20 cellular contexts compared by ENCODE assay signal in genomic region chr20:63169731-63170130, GRCh38. TPM values are rescaled to one million over a fixed set of nuclear protein-coding genes. Genes with fewer than 3 reads are reported as not detected.
DNase-seq lines count a peak whose midpoint lies in the region; ATAC-seq, FAIRE-seq and TF ChIP-seq lines count a peak whose summit lies in the region.
"Had no signal": no experiment of that assay in that cellular context is flagged by ENCODE, and none has a peak within 500 bp of the region (broad histone marks: within the 10 kb centered on the region; RNA-seq: fewer than 3 reads in every experiment).

No MANE protein-coding gene starts in this region.

- peaks cover 7% of the 10 kb centered on the region for H3K4me1 Mint-ChIP-seq in GM23338
- H3K4me1 Mint-ChIP-seq in osteocyte (ENCODE audit: unreplicated experiment), result no peaks in the 10 kb centered on the region
- H3K4me1 Mint-ChIP-seq in mesothelial cell of epicardium, result no peaks in the 10 kb centered on the region
- H3K4me1 Mint-ChIP-seq: CD14-positive monocyte; CD4-positive, alpha-beta memory T cell had no signal

- H2AK5ac ChIP-seq in neuronal stem cell (ENCODE audit: low read depth, low read length), result peak overlapping the region; percentile 77

- peaks cover 3% of the 10 kb centered on the region for H3K79me1 ChIP-seq in neuronal stem cell (ENCODE audit: low read depth, low read length)

- H3K27ac ChIP-seq in GM23338 (ENCODE audit: low read depth), result no peak overlapping the region
- no peak overlapping the region for H3K27ac ChIP-seq in RWPE2 (ENCODE audit: poor library complexity, severe bottlenecking)
- H3K27ac ChIP-seq in kidney (ENCODE audit: low read depth in 2 of 2, low read length in 2 of 2), result no peak overlapping the region
- H3K27ac ChIP-seq in neuronal stem cell (replicated peaks; ENCODE audit: low read length), result no peak overlapping the region

- no peak for ATAC-seq in GM23338
- 0 out of 3 replicates have a peak, but pooled peaks have one; percentile 9 for ATAC-seq in RWPE2 (ENCODE audit: low read depth)
- ATAC-seq: HCT116 had no signal

- H2BK12ac ChIP-seq in neuronal stem cell (ENCODE audit: low read length), result peak overlapping the region; percentile 8

- no peak overlapping the region for H2AFZ ChIP-seq in GM23338
- no peak overlapping the region for H2AFZ ChIP-seq in neuronal stem cell (ENCODE audit: low read length)

- no peaks in the 10 kb centered on the region for H3K9me2 ChIP-seq in GM23338 (ENCODE audit: insufficient read depth)

- peak overlapping the region; percentile 10; the same call in 1 of the 2 replicates for H3K27ac Mint-ChIP-seq in GM23338
- no peak overlapping the region for H3K27ac Mint-ChIP-seq in osteocyte (ENCODE audit: unreplicated experiment)
- no peak overlapping the region for H3K27ac Mint-ChIP-seq in mesothelial cell of epicardium

- no peak overlapping the region for H3K4ac ChIP-seq in neuronal stem cell (ENCODE audit: low read length)

- no peaks in the 10 kb centered on the region for H3K79me2 ChIP-seq in GM23338 (replicated peaks; ENCODE audit: insufficient read depth)

- peaks cover 11% of the 10 kb centered on the region for H3K4me1 ChIP-seq in GM23338 (ENCODE audit: insufficient read depth)
- H3K4me1 ChIP-seq in RWPE2 (ENCODE audit: insufficient read depth, poor library complexity, severe bottlenecking), result no peaks in the 10 kb centered on the region
- H3K4me1 ChIP-seq in kidney (ENCODE audit: control insufficient read depth in 1 of 2, insufficient read depth in 1 of 2, low read depth in 1 of 2, low read length in 2 of 2), result no peaks in the 10 kb centered on the region
- peaks cover 27 to 32% of the 10 kb centered on the region in 2 donors for H3K4me1 ChIP-seq in neuronal stem cell (ENCODE audit: control insufficient read depth in 2 of 2, insufficient read depth in 1 of 2, low read depth in 1 of 2, low read length in 2 of 2)
- H3K4me1 ChIP-seq: BE2C had no signal

- H3K9me3 ChIP-seq in RWPE2 (ENCODE audit: severe bottlenecking) (no peaks in the 10 kb centered on the region), kidney (ENCODE audit: control insufficient read depth in 1 of 2, low read length in 2 of 2) (no peaks in the 10 kb centered on the region), neuronal stem cell (replicated peaks in 1 of 2; ENCODE audit: control insufficient read depth in 2 of 2, insufficient read depth in 1 of 2, low read depth in 1 of 2, low read length in 2 of 2) (no peaks in the 10 kb centered on the region)
- H3K9me3 ChIP-seq: BE2C had no signal

- peak overlapping the region; percentile 61 for H3K18ac ChIP-seq in neuronal stem cell (ENCODE audit: low read length)

- no peak overlapping the region for H2BK120ac ChIP-seq in neuronal stem cell (ENCODE audit: low read depth, low read length)

- H3K9ac ChIP-seq in kidney (ENCODE audit: low read length in 2 of 2) (no peak overlapping the region), neuronal stem cell (ENCODE audit: low read depth, low read length, poor library complexity) (peak overlapping the region; percentile 56)

- H3K4me3 ChIP-seq in GM23338, result no peak overlapping the region
- no peak overlapping the region for H3K4me3 ChIP-seq in RWPE2 (ENCODE audit: severe bottlenecking)
- no peak overlapping the region for H3K4me3 ChIP-seq in kidney (ENCODE audit: low read length in 2 of 2)
- H3K4me3 ChIP-seq in neuronal stem cell (ENCODE audit: low read length in 2 of 2), result no peak overlapping the region

- H3K9me3 Mint-ChIP-seq in GM23338 (peaks cover 9% of the 10 kb centered on the region; the same call in 2 of the 3 replicates), osteocyte (ENCODE audit: unreplicated experiment) (no peaks in the 10 kb centered on the region), mesothelial cell of epicardium (no peaks in the 10 kb centered on the region)
- H3K9me3 Mint-ChIP-seq: CD4-positive, alpha-beta memory T cell had no signal

- H3F3A ChIP-seq in GM23338 (replicated peaks; ENCODE audit: low read depth), result peaks cover 3% of the 10 kb centered on the region; the same call in 1 of the 2 replicates

- peak overlapping the region; percentile 96 for H2BK15ac ChIP-seq in neuronal stem cell (ENCODE audit: low read length)

- no peak for FAIRE-seq in kidney (lab: Jason Lieb, UNC)
- FAIRE-seq: A204.1, GM12892, GM18507 had no signal

- H3K4me2 ChIP-seq in GM23338 (no peak overlapping the region), neuronal stem cell (ENCODE audit: insufficient read depth, low read length, poor library complexity, severe bottlenecking) (no peak overlapping the region)

- H3K27me3 ChIP-seq in GM23338 (ENCODE audit: insufficient read depth) (peaks cover 19% of the 10 kb centered on the region), RWPE2 (ENCODE audit: insufficient read depth, poor library complexity, severe bottlenecking) (peaks cover 49% of the 10 kb centered on the region), neuronal stem cell (ENCODE audit: control insufficient read depth in 3 of 3, insufficient read depth in 3 of 3, low read depth in 1 of 3, low read length in 3 of 3) (peaks cover 0 to 3% (median 0%) of the 10 kb centered on the region in 3 experiments)

- H3K36me3 ChIP-seq in GM23338 (ENCODE audit: insufficient read depth), result no peaks in the 10 kb centered on the region
- H3K36me3 ChIP-seq in RWPE2 (ENCODE audit: low read depth), result no peaks in the 10 kb centered on the region
- H3K36me3 ChIP-seq in kidney (ENCODE audit: control insufficient read depth in 1 of 2, insufficient read depth in 2 of 2, low read length in 2 of 2), result no peaks in the 10 kb centered on the region
- H3K36me3 ChIP-seq in neuronal stem cell (replicated peaks in 1 of 2; ENCODE audit: control insufficient read depth in 2 of 2, insufficient read depth in 2 of 2, low read length in 2 of 2), result peaks cover 0 to 15% of the 10 kb centered on the region in 2 donors
- H3K36me3 ChIP-seq: BE2C had no signal

- H4K20me1 ChIP-seq in GM23338 (replicated peaks; ENCODE audit: insufficient read depth), result no peaks in the 10 kb centered on the region

- H3K27me3 Mint-ChIP-seq in GM23338 (ENCODE audit: insufficient read depth, low read depth, poor library complexity) (peaks cover 35% of the 10 kb centered on the region), osteocyte (ENCODE audit: unreplicated experiment) (peaks cover 30% of the 10 kb centered on the region), mesothelial cell of epicardium (ENCODE audit: low read depth) (peaks cover 77% of the 10 kb centered on the region)

- H4K91ac ChIP-seq in neuronal stem cell (ENCODE audit: low read depth, low read length, poor library complexity), result no peak overlapping the region

- no peak overlapping the region for H4K8ac ChIP-seq in neuronal stem cell (ENCODE audit: low read depth, low read length)

- no peak overlapping the region for H3K4me3 Mint-ChIP-seq in GM23338
- H3K4me3 Mint-ChIP-seq in osteocyte (ENCODE audit: unreplicated experiment), result no peak overlapping the region
- H3K4me3 Mint-ChIP-seq in mesothelial cell of epicardium, result no peak overlapping the region
- H3K4me3 Mint-ChIP-seq: CD14-positive monocyte; CD4-positive, alpha-beta memory T cell had no signal

- DNase-seq in GM23338 (ENCODE audit: low spot score), result no peak
- peak; percentile 81 for DNase-seq in RWPE2 (ENCODE audit: low spot score)
- DNase-seq in kidney, result peak; percentile 51
- DNase-seq in neuronal stem cell (ENCODE audit: low spot score), result no peak
- DNase-seq in osteocyte (ENCODE audit: extremely low spot score, unreplicated experiment), result no peak
- DNase-seq in mesothelial cell of epicardium (ENCODE audit: low spot score in 2 of 2, unreplicated experiment in 2 of 2), result no peak
- no peak for DNase-seq in GOT3 (lab: John Stamatoyannopoulos, UW)
- DNase-seq: ACHN, BE2C, DMS153, DMS79, GDM1, H7, KG1 had no signal

- intact Hi-C loops in kidney (cut with DNase I), result loop anchor here (10.0 kb wide), 1 partner anchor 115 kb away; no protein-coding TSS in a partner anchor

- no CpG with 5 or more reads among the region's 6 CpGs for WGBS in neuronal stem cell (ENCODE audit: extremely low coverage in 2 of 2, insufficient read length in 2 of 2, insufficient replicate concordance in 1 of 2), 2 donors

- TF ChIP-seq CTCF in GM23338 (conservative IDR thresholded peaks at IDR 0.05; ENCODE audit: low read depth in 2 of 2) (no peak), RWPE2 (IDR thresholded peaks at IDR 0.05; ENCODE audit: poor library complexity, severe bottlenecking) (no peak), kidney (IDR thresholded peaks at IDR 0.05; ENCODE audit: borderline replicate concordance, extremely low read depth, insufficient read depth) (no peak), osteocyte (IDR thresholded peaks at IDR 0.05) (no peak), mesothelial cell of epicardium (IDR thresholded peaks at IDR 0.05; ENCODE audit: unreplicated experiment) (no peak)

- H3K36me3 Mint-ChIP-seq in GM23338 (ENCODE audit: low read depth) (peaks cover 4% of the 10 kb centered on the region), osteocyte (ENCODE audit: unreplicated experiment) (no peaks in the 10 kb centered on the region), mesothelial cell of epicardium (no peaks in the 10 kb centered on the region)
- H3K36me3 Mint-ChIP-seq: CD14-positive monocyte; CD4-positive, alpha-beta memory T cell had no signal

- no peak overlapping the region for H3K23ac ChIP-seq in neuronal stem cell (ENCODE audit: low read depth, low read length, poor library complexity)

- peak overlapping the region; percentile 61 for H2BK5ac ChIP-seq in neuronal stem cell (ENCODE audit: low read length)

- no peak overlapping the region for H3K14ac ChIP-seq in neuronal stem cell (ENCODE audit: low read length)

TF ChIP-seq in GM23338, 12 proteins besides CTCF, POLR2A, EP300 and RAD21 (continues in another document):
- TF ChIP-seq NANOG (IDR thresholded peaks at IDR 0.05; ENCODE audit: borderline replicate concordance) (no peak), POLR2AphosphoS5 (IDR thresholded peaks at IDR 0.05; ENCODE audit: low read depth) (no peak), ZNF114 (CRISPR knock-in tag; IDR thresholded peaks at IDR 0.05) (no peak), JUNB (IDR thresholded peaks at IDR 0.05; ENCODE audit: unreplicated experiment) (no peak)

RNA-seq across cellular contexts. Expression of gene YTHDF1, which starts 46.2 kb away (rescaled TPM):
- 64.3 and 64.5 TPM in 2 replicates for total RNA-seq in GM23338 (2014; rRNA removed; shearing (Covaris generic))
- polyA plus RNA-seq in GM23338 (2016; fragmentation: Nextera tagmentation; extraction: Ambion mirVana), result 30.9 and 34.9 TPM in 2 replicates
- total RNA-seq in kidney, result 43.1 TPM
- 21.9 TPM for polyA plus RNA-seq in kidney (ENCODE audit: insufficient read depth, low read depth, low replicate concordance)
- polyA plus RNA-seq in neuronal stem cell (2013, experiment 1 of 2), result 33.5 TPM
- polyA plus RNA-seq in neuronal stem cell (2013, experiment 2 of 2), result 33.7 TPM
- 44.9 and 46.8 TPM in 2 replicates for total RNA-seq in osteocyte
- total RNA-seq in mesothelial cell of epicardium, result 49.3 to 52.9 TPM (median 50.1 TPM) in 3 replicates

Comparison
In these comparisons a context has a peak if more than half of its experiments do, and no peak if none do; other contexts are left out.
1. DNase-seq: peak in RWPE2 (single experiment) and kidney (single experiment); none in GM23338 (single experiment), neuronal stem cell (single experiment), osteocyte (single experiment), mesothelial cell of epicardium (0 of 2) and GOT3 (single experiment).